ENCODE assay signal across 8 cellular contexts in genomic region chr1:67430358-67431155, GRCh38.
A peak's percentile ranks its signal among the peaks of the same experiment; 100 is the strongest.
DNase-seq lines count a peak whose midpoint lies in the region; ATAC-seq lines count a peak whose summit lies in the region.

Gene SERBP1, minus strand, starts transcription at chr1:67430402. Its CDS starts 102 bp downstream, at chr1:67430300.

- H3K4me3 Mint-ChIP-seq in central memory CD8-positive, alpha-beta T cell = peak within 1 kb of the TSS; percentile 96

- peaks cover 36% of the 10 kb centered on the region for H3K36me3 Mint-ChIP-seq in central memory CD8-positive, alpha-beta T cell (ENCODE audit: insufficient read depth)

- peak; percentile 89 for ATAC-seq in GM19025 (IDR thresholded peaks at IDR 0.05; ENCODE audit: low read depth, unreplicated experiment)
- peak; percentile 83 for ATAC-seq in HG03342 (IDR thresholded peaks at IDR 0.05; ENCODE audit: unreplicated experiment)
- peak; percentile 89 for ATAC-seq in central memory CD8-positive, alpha-beta T cell (replicated peaks; ENCODE audit: extremely low read depth, poor library complexity, severe bottlenecking)

- DNase-seq in AG08396 (ENCODE audit: low spot score) = peak; percentile 95
- DNase-seq in NCI-H446 (lab: John Stamatoyannopoulos, UW) = peak; percentile 99
- DNase-seq in activated CD4-positive, CD25-positive, alpha-beta regulatory T cell treated with anti-CD3 and anti-CD28 coated beads, Interleukin-2, amount 50 U/mL, for 16 hours (ENCODE audit: low read depth, low spot score) = peak; percentile 92
- DNase-seq in central memory CD8-positive, alpha-beta T cell (ENCODE audit: low spot score in 2 of 2) = peak; percentile 83 to 89
- peak; percentile 97 for DNase-seq in iris pigment epithelial cell (ENCODE audit: low read depth)
- peak; percentile 90 for DNase-seq in stimulated activated CD4-positive, alpha-beta T cell treated with anti-CD3 and anti-CD28 coated beads, Interleukin-12 subunit alpha, Interleukin-12 subunit beta, amount 100 ng/mL, for 4 hours

- peak within 1 kb of the TSS; percentile 97 for H3K27ac Mint-ChIP-seq in central memory CD8-positive, alpha-beta T cell (ENCODE audit: low read depth)

- H3K4me1 Mint-ChIP-seq in central memory CD8-positive, alpha-beta T cell = peaks cover 54% of the 10 kb centered on the region

- no peaks in the 10 kb centered on the region for H3K9me3 Mint-ChIP-seq in central memory CD8-positive, alpha-beta T cell

- H3K27me3 Mint-ChIP-seq in central memory CD8-positive, alpha-beta T cell = no peaks in the 10 kb centered on the region

Comparison
In these comparisons a context has a peak if more than half of its experiments do, and no peak if none do; other contexts are left out.
1. Peak in every context shown above with its lines: DNase-seq and ATAC-seq.